ENCODE assay signal across 1 cellular context in genomic region chr2:199463000-199463692, GRCh38.
TF ChIP-seq lines count a peak whose summit lies in the region.

No MANE protein-coding gene starts in this region.

TF ChIP-seq in HepG2, 621 proteins besides CTCF, POLR2A, EP300 and RAD21 (continued from another document and continues in another):
- TF ChIP-seq ZGPAT (CRISPR knock-in tag; IDR thresholded peaks at IDR 0.05): peak; percentile 63; the same call in 1 of the 2 replicates
- no peak for TF ChIP-seq ZBTB46 (CRISPR knock-in tag; IDR thresholded peaks at IDR 0.05; ENCODE audit: borderline replicate concordance)
- TF ChIP-seq PCBP2 (optimal IDR thresholded peaks at IDR 0.05; ENCODE audit: low read depth, low read length, poor library complexity, severe bottlenecking): no peak
- TF ChIP-seq SP4 (CRISPR knock-in tag; IDR thresholded peaks at IDR 0.05): no peak
- TF ChIP-seq DMAP1 (CRISPR knock-in tag; IDR thresholded peaks at IDR 0.05): no peak
- peak; percentile 88 for TF ChIP-seq BORCS8-MEF2B (CRISPR knock-in tag; IDR thresholded peaks at IDR 0.05)
- TF ChIP-seq ZKSCAN8 (CRISPR knock-in tag; IDR thresholded peaks at IDR 0.05; ENCODE audit: borderline replicate concordance): no peak
- no peak for TF ChIP-seq RNF219 (CRISPR knock-in tag; IDR thresholded peaks at IDR 0.05)
- TF ChIP-seq KAT8 (CRISPR knock-in tag; IDR thresholded peaks at IDR 0.05): peak; percentile 60; the same call in 1 of the 2 replicates
- no peak for TF ChIP-seq TFE3 (CRISPR knock-in tag; IDR thresholded peaks at IDR 0.05)
- no peak for TF ChIP-seq PRMT3 (CRISPR knock-in tag; IDR thresholded peaks at IDR 0.05; ENCODE audit: borderline replicate concordance, low read depth)
- TF ChIP-seq ZNF350 (CRISPR knock-in tag; IDR thresholded peaks at IDR 0.05; ENCODE audit: borderline replicate concordance, low read depth): 0 out of 2 replicates have a peak, but pooled peaks have one; percentile 18
- peak; percentile 66; the same call in 1 of the 2 replicates for TF ChIP-seq SALL2 (CRISPR knock-in tag; IDR thresholded peaks at IDR 0.05)
- TF ChIP-seq DMTF1 (CRISPR knock-in tag; IDR thresholded peaks at IDR 0.05): peak; percentile 69; the same call in 1 of the 2 replicates
- TF ChIP-seq SSRP1 (CRISPR knock-in tag; IDR thresholded peaks at IDR 0.05): no peak
- TF ChIP-seq ZNF605 (CRISPR knock-in tag; IDR thresholded peaks at IDR 0.05): peak; percentile 88
- TF ChIP-seq SIX1 (CRISPR knock-in tag; IDR thresholded peaks at IDR 0.05; ENCODE audit: borderline replicate concordance): no peak
- TF ChIP-seq ARID2 (CRISPR knock-in tag; IDR thresholded peaks at IDR 0.05; ENCODE audit: borderline replicate concordance): no peak; the same call in 1 of the 2 replicates
- no peak for TF ChIP-seq MAFG (CRISPR knock-in tag; IDR thresholded peaks at IDR 0.05)
- no peak for TF ChIP-seq MTF1 (CRISPR knock-in tag; IDR thresholded peaks at IDR 0.05)
- TF ChIP-seq NPAS2 (CRISPR knock-in tag; IDR thresholded peaks at IDR 0.05; ENCODE audit: borderline replicate concordance): no peak
- TF ChIP-seq ZNF205 (CRISPR knock-in tag; IDR thresholded peaks at IDR 0.05): peak; percentile 66; the same call in 1 of the 2 replicates
- TF ChIP-seq E2F2 (CRISPR knock-in tag; IDR thresholded peaks at IDR 0.05; ENCODE audit: borderline replicate concordance): peak; percentile 64; the same call in 1 of the 2 replicates
- TF ChIP-seq ZNF549 (CRISPR knock-in tag; IDR thresholded peaks at IDR 0.05): no peak
- TF ChIP-seq ZNF264 (CRISPR knock-in tag; IDR thresholded peaks at IDR 0.05): 0 out of 2 replicates have a peak, but pooled peaks have one; percentile 30
- no peak for TF ChIP-seq NR2F6 (IDR thresholded peaks at IDR 0.05)
- peak; percentile 60 for TF ChIP-seq NR2F6 (CRISPR knock-in tag; IDR thresholded peaks at IDR 0.05)
- TF ChIP-seq PHF5A (CRISPR knock-in tag; IDR thresholded peaks at IDR 0.05; ENCODE audit: low read depth, unreplicated experiment): no peak
- TF ChIP-seq ZNF850 (CRISPR knock-in tag; conservative IDR thresholded peaks at IDR 0.05): no peak
- no peak for TF ChIP-seq ZNF101 (CRISPR knock-in tag; IDR thresholded peaks at IDR 0.05; ENCODE audit: borderline replicate concordance, low read depth)
- 0 out of 2 replicates have a peak, but pooled peaks have one; percentile 27 for TF ChIP-seq ZNF788 (CRISPR knock-in tag; IDR thresholded peaks at IDR 0.05; ENCODE audit: borderline replicate concordance)
- no peak for TF ChIP-seq REXO4 (CRISPR knock-in tag; IDR thresholded peaks at IDR 0.05; ENCODE audit: borderline replicate concordance)
- peak; percentile 26; the same call in 1 of the 2 replicates for TF ChIP-seq ZNF431 (CRISPR knock-in tag; IDR thresholded peaks at IDR 0.05; ENCODE audit: borderline replicate concordance, low read depth)
- TF ChIP-seq SMAD3 (CRISPR knock-in tag; IDR thresholded peaks at IDR 0.05): no peak
- peak; percentile 50; the same call in 1 of the 2 replicates for TF ChIP-seq ZNF280B (CRISPR knock-in tag; IDR thresholded peaks at IDR 0.05; ENCODE audit: borderline replicate concordance)
- TF ChIP-seq AHR (CRISPR knock-in tag; IDR thresholded peaks at IDR 0.05): peak; percentile 68; the same call in 1 of the 2 replicates
- TF ChIP-seq GTF2F1 (IDR thresholded peaks at IDR 0.05; ENCODE audit: low read length): no peak
- TF ChIP-seq THAP7 (CRISPR knock-in tag; IDR thresholded peaks at IDR 0.05): 0 out of 2 replicates have a peak, but pooled peaks have one; percentile 44
- no peak for TF ChIP-seq PREB (CRISPR knock-in tag; IDR thresholded peaks at IDR 0.05)
- TF ChIP-seq ZFP41 (CRISPR knock-in tag; IDR thresholded peaks at IDR 0.05; ENCODE audit: borderline replicate concordance): no peak
- TF ChIP-seq MTA3 (CRISPR knock-in tag; IDR thresholded peaks at IDR 0.05): no peak
- TF ChIP-seq KDM6A (CRISPR knock-in tag; IDR thresholded peaks at IDR 0.05; ENCODE audit: low read depth): no peak
- peak; percentile 59; the same call in 1 of the 2 replicates for TF ChIP-seq MYC (CRISPR knock-in tag; IDR thresholded peaks at IDR 0.05; ENCODE audit: borderline replicate concordance)
- TF ChIP-seq ZNF460 (CRISPR knock-in tag; IDR thresholded peaks at IDR 0.05; ENCODE audit: borderline replicate concordance): no peak
- peak; percentile 72; the same call in 1 of the 2 replicates for TF ChIP-seq ZNF678 (CRISPR knock-in tag; IDR thresholded peaks at IDR 0.05)
- TF ChIP-seq FOSL1 (CRISPR knock-in tag; IDR thresholded peaks at IDR 0.05; ENCODE audit: borderline replicate concordance): no peak
- no peak for TF ChIP-seq FLYWCH1 (CRISPR knock-in tag; IDR thresholded peaks at IDR 0.05)
- TF ChIP-seq ZNF280D (CRISPR knock-in tag; IDR thresholded peaks at IDR 0.05): peak; percentile 84
- TF ChIP-seq TAF1 (CRISPR knock-in tag; IDR thresholded peaks at IDR 0.05): peak; percentile 24; the same call in 1 of the 2 replicates
- TF ChIP-seq ZNF274 (CRISPR knock-in tag; IDR thresholded peaks at IDR 0.05): peak; percentile 85; the same call in 1 of the 2 replicates
